29 cellular contexts compared by ENCODE assay signal in genomic region chr21:41819856-41820281, GRCh38. TPM values are rescaled to one million over a fixed set of nuclear protein-coding genes. Genes with fewer than 3 reads are reported as not detected.
"Had no signal": no experiment of that assay in that cellular context is flagged by ENCODE, and none has a peak within 500 bp of the region (broad histone marks: within the 10 kb centered on the region; RNA-seq: fewer than 3 reads in every experiment).

No MANE protein-coding gene starts in this region.

- H3K27me3 ChIP-seq: heart right ventricle, hepatocyte, right atrium auricular region, stomach, testis, thyroid gland, transverse colon, uterus had no signal

- H3K4me3 ChIP-seq: heart right ventricle, hepatocyte, lower lobe of right lung, right atrium auricular region, stomach, testis, thyroid gland, transverse colon, uterus had no signal

- H3K27ac Mint-ChIP-seq: mesothelial cell of epicardium; naive thymus-derived CD4-positive, alpha-beta T cell; nephron; progenitor cell of endocrine pancreas; stimulated activated naive B cell treated with anti-CD40 and anti-IgM and Interleukin-4, amounts not matched to agents 10 μg/mL and 1 μg/mL and 100 μg/mL, for 72 hours had no signal

- H3K36me3 ChIP-seq: right atrium auricular region, uterus had no signal

- H3K4me2 ChIP-seq: hepatocyte had no signal

- H3K9me3 ChIP-seq: heart right ventricle, lower lobe of right lung, right atrium auricular region, stomach, testis, thyroid gland, transverse colon, uterus had no signal

- H3K4me3 Mint-ChIP-seq: mesothelial cell of epicardium; naive thymus-derived CD4-positive, alpha-beta T cell; nephron; neural crest cell; stimulated activated naive B cell treated with anti-CD40 and anti-IgM and Interleukin-4, amounts not matched to agents 10 μg/mL and 1 μg/mL and 100 μg/mL, for 72 hours had no signal

- H3K4me1 ChIP-seq: lower lobe of right lung, parathyroid adenoma, right atrium auricular region, testis, uterus had no signal

- ATAC-seq: heart right ventricle; left ventricle myocardium superior; lower lobe of right lung; naive thymus-derived CD4-positive, alpha-beta T cell; sciatic nerve; stimulated activated naive B cell treated with anti-CD40 and anti-IgM and Interleukin-4, amounts not matched to agents 10 μg/mL and 1 μg/mL and 100 μg/mL, for 72 hours; stimulated activated naive CD8-positive, alpha-beta T cell treated with anti-CD3 and anti-CD28 coated beads, Interleukin-15, Interleukin-2, amounts not matched to agents 100 U/mL and 50 U/mL, for 24 hours had no signal

- H2AFZ ChIP-seq: hepatocyte, parathyroid adenoma had no signal

- H3K9ac ChIP-seq: parathyroid adenoma had no signal

- DNase-seq: heart right ventricle; islet precursor cell; left ventricle myocardium superior; lower lobe of right lung; mammary epithelial cell; mesenchymal stem cell; naive thymus-derived CD4-positive, alpha-beta T cell; small intestine; stimulated activated CD4-positive, alpha-beta T cell treated with anti-CD3 and anti-CD28 coated beads, Interleukin-1b, Interleukin-23, amount 100 ng/mL, for 48 hours; stimulated activated CD4-positive, alpha-beta T cell treated with anti-CD3 and anti-CD28 coated beads, Interleukin-2, amount 100 ng/mL, for 48 hours; stimulated activated CD4-positive, alpha-beta T cell treated with anti-CD3 and anti-CD28 coated beads, Interleukin-4, amount 100 ng/mL, for 4 hours; stimulated activated CD8-positive, alpha-beta memory T cell treated with anti-CD3 and anti-CD28 coated beads, Interleukin-4, amount 100 ng/mL, for 48 hours; stimulated activated naive B cell treated with anti-CD40 and anti-IgM and Interleukin-4, amounts not matched to agents 10 μg/mL and 1 μg/mL and 100 μg/mL, for 72 hours; stimulated activated naive CD8-positive, alpha-beta T cell treated with anti-CD3 and anti-CD28 coated beads, Interleukin-15, Interleukin-2, amounts not matched to agents 100 U/mL and 50 U/mL, for 24 hours; stomach; testis; transverse colon; uterus had no signal

- H3K9me3 Mint-ChIP-seq: mesothelial cell of epicardium; naive thymus-derived CD4-positive, alpha-beta T cell; nephron; neural crest cell; stimulated activated naive B cell treated with anti-CD40 and anti-IgM and Interleukin-4, amounts not matched to agents 10 μg/mL and 1 μg/mL and 100 μg/mL, for 72 hours had no signal

- H3K27me3 Mint-ChIP-seq: naive thymus-derived CD4-positive, alpha-beta T cell; progenitor cell of endocrine pancreas; stimulated activated naive B cell treated with anti-CD40 and anti-IgM and Interleukin-4, amounts not matched to agents 10 μg/mL and 1 μg/mL and 100 μg/mL, for 72 hours had no signal

- H3K27ac ChIP-seq: heart right ventricle, hepatocyte, lower lobe of right lung, parathyroid adenoma, right atrium auricular region, stomach, testis, thyroid gland, transverse colon, uterus had no signal

- H3K79me2 ChIP-seq: hepatocyte, parathyroid adenoma had no signal

RNA-seq across cellular contexts. Expression of gene RIPK4, which starts 53.0 kb away (rescaled TPM):
- total RNA-seq: myocyte, neural crest cell, pulmonary artery endothelial cell had no signal
